Comparison of ENCODE assay signal across 8 cellular contexts in the genomic region with DNA sequence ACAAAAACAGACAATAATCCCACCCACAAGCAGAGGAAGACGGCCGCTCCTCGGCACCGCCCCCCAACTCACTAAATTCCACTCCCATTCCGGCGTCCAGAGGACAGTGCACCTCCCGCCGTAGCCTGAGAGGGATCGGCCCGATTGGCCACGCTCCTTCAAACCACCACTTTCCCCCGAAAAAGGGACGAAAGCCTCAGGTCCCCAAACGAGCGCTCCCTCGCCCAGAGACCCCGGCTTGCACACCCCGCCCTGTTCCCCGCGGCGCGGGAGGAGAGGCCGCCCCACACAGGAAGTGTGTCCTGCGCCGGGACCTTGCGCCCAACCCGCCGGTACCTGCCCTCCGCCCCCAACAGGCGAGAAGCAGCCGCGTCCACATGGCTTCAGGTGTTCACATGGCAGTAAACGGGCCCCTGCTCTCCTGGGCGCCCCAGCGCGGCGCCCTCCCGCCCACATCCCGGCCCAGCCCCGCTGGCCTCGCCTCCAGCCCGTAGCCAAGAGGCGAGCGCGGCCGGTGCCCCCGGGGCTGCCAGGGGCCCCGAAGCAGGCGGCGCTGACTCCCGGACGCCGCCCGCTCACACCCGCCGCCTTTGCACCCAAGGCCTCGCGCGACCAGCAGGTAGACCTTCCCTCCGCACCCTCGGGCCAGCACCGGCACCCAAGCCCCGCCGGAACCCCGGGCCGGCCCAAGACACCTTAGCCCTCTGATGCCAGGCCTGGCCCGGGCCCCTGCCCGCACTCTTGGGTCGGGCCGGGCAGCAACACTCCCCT. TPM values are rescaled to one million over a fixed set of nuclear protein-coding genes. Genes with fewer than 3 reads are reported as not detected.
DNase-seq lines count a peak whose midpoint lies in the region; ATAC-seq and TF ChIP-seq lines count a peak whose summit lies in the region.

No MANE protein-coding gene starts in this region.

- no peaks in the 10 kb centered on the region for H3K27me3 ChIP-seq in MG63

- ATAC-seq in left lobe of liver = peak; percentile 89

- H3K9me3 ChIP-seq in MG63 = no peaks in the 10 kb centered on the region

- TF ChIP-seq CTCF in GM12874 (IDR thresholded peaks at IDR 0.05; ENCODE audit: insufficient read depth, low read depth, low read length) = peak; percentile 34
- TF ChIP-seq CTCF in WI38 (IDR thresholded peaks at IDR 0.05; ENCODE audit: low read depth, low read length) = no peak

- DNase-seq in HCEC 1CT (peak; percentile 21), MG63 (peak; percentile 50), caudate nucleus (lab: John Stamatoyannopoulos, UW) (peak in 8 of 61 donors; percentile 11 to 54 (median 33)), left lobe of liver (ENCODE audit: low spot score) (peak; percentile 82), NCI-H446 treated with DMSO at 0.1 percent for 48 hours (lab: John Stamatoyannopoulos, UW) (no peak)
- DNase-seq in stimulated activated CD4-positive, alpha-beta T cell treated with anti-CD3 and anti-CD28 coated beads, Interleukin-4, amount 100 ng/mL, for 24 hours = peak; percentile 72

- H3K4me3 ChIP-seq in MG63 (peak overlapping the region; percentile 90), WI38 (ENCODE audit: low read depth, low read length) (peak overlapping the region; percentile 91)

- H3K27ac ChIP-seq in caudate nucleus (ENCODE audit: low read depth, low read length) = peak overlapping the region; percentile 44

- no peaks in the 10 kb centered on the region; the same call in 1 of the 2 replicates for H3K36me3 ChIP-seq in MG63

RNA-seq across cellular contexts. Expression of gene TCF20, which starts 0.9 kb away (rescaled TPM):
- total RNA-seq in MG63 (2014; rRNA removed; shearing (Covaris generic); ENCODE audit: low replicate concordance) = 9.6 and 13.0 TPM in 2 replicates
- 19.0 TPM for total RNA-seq in left lobe of liver
